8 cellular contexts compared by ENCODE assay signal in genomic region chr13:77345150-77345780, GRCh38. TPM values are rescaled to one million over a fixed set of nuclear protein-coding genes. Genes with fewer than 3 reads are reported as not detected.
DNase-seq lines count a peak whose midpoint lies in the region; ATAC-seq and TF ChIP-seq lines count a peak whose summit lies in the region.

No MANE protein-coding gene starts in this region.

- H3K27ac Mint-ChIP-seq in naive B cell (peak overlapping the region in 5 of 6 donors; percentile 37 to 85 (median 60)), type B pancreatic cell (no peak overlapping the region)

- H3K4me3 Mint-ChIP-seq in naive B cell = peak overlapping the region in 1 of 8 donors; percentile 20
- H3K4me3 Mint-ChIP-seq in type B pancreatic cell = no peak overlapping the region

- peaks cover 0 to 2% (median 0%) of the 10 kb centered on the region in 7 donors for H3K9me3 Mint-ChIP-seq in naive B cell
- H3K9me3 Mint-ChIP-seq in type B pancreatic cell = no peaks in the 10 kb centered on the region

- ATAC-seq in HG02973 (IDR thresholded peaks at IDR 0.05; ENCODE audit: unreplicated experiment) (peak; percentile 80), naive B cell (ENCODE audit: low read depth in 2 of 2) (peak; percentile 61 to 88)

- no peaks in the 10 kb centered on the region for H3K27me3 Mint-ChIP-seq in naive B cell
- no peaks in the 10 kb centered on the region for H3K27me3 Mint-ChIP-seq in type B pancreatic cell

- DNase-seq in NCI-H2171 treated with DMSO at 0.1 percent for 48 hours (lab: John Stamatoyannopoulos, UW) (peak; percentile 49), NCI-H2171 (lab: John Stamatoyannopoulos, UW) (no peak), NCI-H2227 (lab: John Stamatoyannopoulos, UW; ENCODE audit: unreplicated experiment) (peak; percentile 49), naive B cell (no peak), pons (ENCODE audit: low spot score) (no peak), type B pancreatic cell (ENCODE audit: extremely low spot score, unreplicated experiment) (no peak), cortex of kidney (lab: John Stamatoyannopoulos, UW) (no peak)

- H3K36me3 Mint-ChIP-seq in naive B cell (no peaks in the 10 kb centered on the region), type B pancreatic cell (no peaks in the 10 kb centered on the region)

- H3K4me1 Mint-ChIP-seq in naive B cell = peaks cover 29 to 47% (median 43%) of the 10 kb centered on the region in 3 donors
- H3K4me1 Mint-ChIP-seq in type B pancreatic cell (ENCODE audit: unreplicated experiment) = no peaks in the 10 kb centered on the region

- TF ChIP-seq CTCF in type B pancreatic cell (conservative IDR thresholded peaks at IDR 0.05) = no peak

RNA-seq across cellular contexts. Expression of gene MYCBP2, which starts 18.4 kb away (rescaled TPM):
- polyA plus RNA-seq in naive B cell (ENCODE audit: low read depth in 6 of 6) = 10 to 100 TPM; 31.5 to 81.0 (median 53.3) TPM
- total RNA-seq in type B pancreatic cell (ENCODE audit: low replicate concordance) = 71.7 and 95.7 TPM in 2 replicates

Comparison
In these comparisons a context has a peak if more than half of its experiments do, and no peak if none do; other contexts are left out.
1. DNase-seq: peak in NCI-H2171 treated with DMSO at 0.1 percent for 48 hours (single experiment) and NCI-H2227 (single experiment); none in NCI-H2171 (single experiment), naive B cell (single experiment), pons (single experiment), type B pancreatic cell (single experiment) and cortex of kidney (single experiment).